Comparison of ENCODE assay signal across 22 cellular contexts in the genomic region with DNA sequence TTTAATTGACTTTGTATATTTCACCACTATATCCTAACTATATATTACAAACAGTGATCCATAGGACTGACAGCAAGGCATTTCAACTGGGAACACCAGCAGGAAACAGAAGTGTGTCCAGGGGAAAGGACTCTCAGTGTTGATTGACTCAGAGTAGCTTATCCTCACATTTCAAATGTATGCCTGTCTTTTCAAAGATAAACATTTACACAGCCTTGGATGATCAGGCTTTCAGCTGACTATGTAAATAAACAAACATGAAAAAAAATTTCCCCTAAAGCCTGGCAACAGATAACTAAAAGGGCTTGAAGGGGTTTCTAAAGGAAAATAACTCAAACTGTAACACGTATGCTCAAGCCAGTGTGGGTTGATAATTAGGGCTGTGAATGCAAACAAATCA.
A peak's percentile ranks its signal among the peaks of the same experiment; 100 is the strongest.
DNase-seq lines count a peak whose midpoint lies in the region; ATAC-seq and TF ChIP-seq lines count a peak whose summit lies in the region.
"Had no signal": no experiment of that assay in that cellular context is flagged by ENCODE, and none has a peak within 500 bp of the region (broad histone marks: within the 10 kb centered on the region; RNA-seq: fewer than 3 reads in every experiment).

No MANE protein-coding gene starts in this region.

- intact Hi-C loops in spleen (cut with DNase I; ENCODE audit: low total_unique reads): no loop called here
- intact Hi-C loops in CD8-positive, alpha-beta T cell (cut with DNase I, micrococcal nuclease): no loop called here

- no peak overlapping the region for H3K27ac ChIP-seq in spleen
- no peak overlapping the region for H3K27ac ChIP-seq in CD8-positive, alpha-beta T cell (ENCODE audit: low read depth, low read length)
- H3K27ac ChIP-seq: foreskin keratinocyte, GM23248, left lung, stomach, upper lobe of left lung, WERI-Rb-1 had no signal

- H3K4me3 ChIP-seq in spleen: no peak overlapping the region
- H3K4me3 ChIP-seq in CD8-positive, alpha-beta T cell (ENCODE audit: low read depth, low read length): no peak overlapping the region
- H3K4me3 ChIP-seq: GM23248, left lung, stomach, upper lobe of left lung had no signal

- no peak for TF ChIP-seq POLR2A in spleen (IDR thresholded peaks at IDR 0.05)

- H3K9me3 ChIP-seq in spleen: no peaks in the 10 kb centered on the region
- H3K9me3 ChIP-seq in CD8-positive, alpha-beta T cell (ENCODE audit: low read length): no peaks in the 10 kb centered on the region
- H3K9me3 ChIP-seq: left lung, stomach, upper lobe of left lung had no signal

- peaks cover 4% of the 10 kb centered on the region for H3K36me3 Mint-ChIP-seq in CD8-positive, alpha-beta T cell

- no peak for ATAC-seq in CD8-positive, alpha-beta T cell
- ATAC-seq: foreskin keratinocyte, left lung had no signal

- H3K4me1 ChIP-seq in spleen: no peaks in the 10 kb centered on the region
- no peaks in the 10 kb centered on the region for H3K4me1 ChIP-seq in CD8-positive, alpha-beta T cell (ENCODE audit: insufficient read depth, low read length)
- H3K4me1 ChIP-seq: foreskin keratinocyte, left lung, upper lobe of left lung had no signal

- H3K27ac Mint-ChIP-seq in CD8-positive, alpha-beta T cell: no peak overlapping the region
- H3K27ac Mint-ChIP-seq: activated naive CD4-positive, alpha-beta T cell treated with anti-CD3 and anti-CD28 coated beads for 36 hours; T-helper 1 cell treated with Interleukin-12 subunit alpha and Interleukin-12 subunit beta and Interleukin-4 antibody, amounts not matched to agents 30 μg/mL and 1 μg/mL, for 36 hours had no signal

- DNase-seq in NCI-H510A treated with DMSO at 0.1 percent for 48 hours (lab: John Stamatoyannopoulos, UW) (peak; percentile 28), NCI-H510A (lab: John Stamatoyannopoulos, UW) (no peak), NCI-H345 treated with DMSO at 0.1 percent for 48 hours (lab: John Stamatoyannopoulos, UW; ENCODE audit: unreplicated experiment) (peak; percentile 18), fibroblast of peridontal ligament (ENCODE audit: extremely low read depth) (peak; percentile 6), smooth muscle cell of the brain vasculature (ENCODE audit: low read depth, low spot score) (peak; percentile 32), spleen (no peak), islet precursor cell (no peak)
- no peak for DNase-seq in CD8-positive, alpha-beta T cell
- DNase-seq: activated CD4-positive, alpha-beta T cell treated with anti-CD3 and anti-CD28 coated beads, Interleukin-2, amount 50 U/mL, for 48 hours; activated naive CD4-positive, alpha-beta T cell treated with anti-CD3 and anti-CD28 coated beads for 36 hours; activated T-cell treated with anti-CD3 and anti-CD28 coated beads for 4 hours; C1 segment of cervical spinal cord; DMS79 treated with DMSO at 0.1 percent for 48 hours; foreskin keratinocyte; GM23248; left lung; NCI-H226; Right ventricle myocardium superior; stomach; upper lobe of left lung; WERI-Rb-1 had no signal

- CTCF ChIA-PET in CD8-positive, alpha-beta T cell (lab: Charles Lee): no interaction called here

- TF ChIP-seq CTCF in spleen (IDR thresholded peaks at IDR 0.05 in 8 of 11, conservative IDR thresholded peaks at IDR 0.05 in 3 of 11): no peak
- no peak for TF ChIP-seq CTCF in CD8-positive, alpha-beta T cell (IDR thresholded peaks at IDR 0.05)

- H3K9me3 Mint-ChIP-seq in CD8-positive, alpha-beta T cell: no peaks in the 10 kb centered on the region
- H3K9me3 Mint-ChIP-seq: T-helper 1 cell treated with Interleukin-12 subunit alpha and Interleukin-12 subunit beta and Interleukin-4 antibody, amounts not matched to agents 30 μg/mL and 1 μg/mL, for 36 hours had no signal

- POLR2A ChIA-PET in CD8-positive, alpha-beta T cell (lab: Charles Lee): no interaction called here

- no peaks in the 10 kb centered on the region for H3K27me3 Mint-ChIP-seq in CD8-positive, alpha-beta T cell (ENCODE audit: low read depth)

- H3K27me3 ChIP-seq in spleen (replicated peaks in 1 of 7): no peaks in the 10 kb centered on the region
- H3K27me3 ChIP-seq in CD8-positive, alpha-beta T cell (ENCODE audit: insufficient read depth, low read length): no peaks in the 10 kb centered on the region
- H3K27me3 ChIP-seq: foreskin keratinocyte, left lung, stomach, upper lobe of left lung had no signal

- no peaks in the 10 kb centered on the region for H3K36me3 ChIP-seq in spleen
- H3K36me3 ChIP-seq in CD8-positive, alpha-beta T cell (ENCODE audit: insufficient read depth, low read length): no peaks in the 10 kb centered on the region
- H3K36me3 ChIP-seq: left lung, stomach, upper lobe of left lung, WERI-Rb-1 had no signal

- WGBS in spleen, 5 donors: 92 to 98% (median 97%) methylated on average over 1 of the region's 1 CpG

- no peak overlapping the region for H3K4me3 Mint-ChIP-seq in CD8-positive, alpha-beta T cell
- H3K4me3 Mint-ChIP-seq: activated naive CD4-positive, alpha-beta T cell treated with anti-CD3 and anti-CD28 coated beads for 36 hours; T-helper 1 cell treated with Interleukin-12 subunit alpha and Interleukin-12 subunit beta and Interleukin-4 antibody, amounts not matched to agents 30 μg/mL and 1 μg/mL, for 36 hours had no signal

- H3K4me1 Mint-ChIP-seq in CD8-positive, alpha-beta T cell (ENCODE audit: low read depth): no peaks in the 10 kb centered on the region

Comparison
In these comparisons a context has a peak if more than half of its experiments do, and no peak if none do; other contexts are left out.
1. DNase-seq: peak in NCI-H510A treated with DMSO at 0.1 percent for 48 hours (single experiment), NCI-H345 treated with DMSO at 0.1 percent for 48 hours (single experiment), fibroblast of peridontal ligament (single experiment) and smooth muscle cell of the brain vasculature (single experiment); none in NCI-H510A (single experiment), spleen (single experiment), CD8-positive, alpha-beta T cell (0 of 7) and islet precursor cell (single experiment).